Comparison of ENCODE assay signal across 1 cellular context in genomic region chr2:216619411-216620393, GRCh38.
TF ChIP-seq lines count a peak whose summit lies in the region.

No MANE protein-coding gene starts in this region.

TF ChIP-seq in HepG2, 621 proteins besides CTCF, POLR2A, EP300 and RAD21 (continued from another document and continues in another):
- TF ChIP-seq, protein P1, sequence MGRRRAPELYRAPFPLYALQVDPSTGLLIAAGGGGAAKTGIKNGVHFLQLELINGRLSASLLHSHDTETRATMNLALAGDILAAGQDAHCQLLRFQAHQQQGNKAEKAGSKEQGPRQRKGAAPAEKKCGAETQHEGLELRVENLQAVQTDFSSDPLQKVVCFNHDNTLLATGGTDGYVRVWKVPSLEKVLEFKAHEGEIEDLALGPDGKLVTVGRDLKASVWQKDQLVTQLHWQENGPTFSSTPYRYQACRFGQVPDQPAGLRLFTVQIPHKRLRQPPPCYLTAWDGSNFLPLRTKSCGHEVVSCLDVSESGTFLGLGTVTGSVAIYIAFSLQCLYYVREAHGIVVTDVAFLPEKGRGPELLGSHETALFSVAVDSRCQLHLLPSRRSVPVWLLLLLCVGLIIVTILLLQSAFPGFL (CRISPR knock-in tag; IDR thresholded peaks at IDR 0.05), result no peak
- TF ChIP-seq, protein P2, sequence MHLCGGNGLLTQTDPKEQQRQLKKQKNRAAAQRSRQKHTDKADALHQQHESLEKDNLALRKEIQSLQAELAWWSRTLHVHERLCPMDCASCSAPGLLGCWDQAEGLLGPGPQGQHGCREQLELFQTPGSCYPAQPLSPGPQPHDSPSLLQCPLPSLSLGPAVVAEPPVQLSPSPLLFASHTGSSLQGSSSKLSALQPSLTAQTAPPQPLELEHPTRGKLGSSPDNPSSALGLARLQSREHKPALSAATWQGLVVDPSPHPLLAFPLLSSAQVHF (CRISPR knock-in tag; IDR thresholded peaks at IDR 0.05), result no peak
- no peak for TF ChIP-seq HIVEP1 (CRISPR knock-in tag; IDR thresholded peaks at IDR 0.05)
- TF ChIP-seq STAG1 (CRISPR knock-in tag; IDR thresholded peaks at IDR 0.05), result no peak
- TF ChIP-seq, protein P3, sequence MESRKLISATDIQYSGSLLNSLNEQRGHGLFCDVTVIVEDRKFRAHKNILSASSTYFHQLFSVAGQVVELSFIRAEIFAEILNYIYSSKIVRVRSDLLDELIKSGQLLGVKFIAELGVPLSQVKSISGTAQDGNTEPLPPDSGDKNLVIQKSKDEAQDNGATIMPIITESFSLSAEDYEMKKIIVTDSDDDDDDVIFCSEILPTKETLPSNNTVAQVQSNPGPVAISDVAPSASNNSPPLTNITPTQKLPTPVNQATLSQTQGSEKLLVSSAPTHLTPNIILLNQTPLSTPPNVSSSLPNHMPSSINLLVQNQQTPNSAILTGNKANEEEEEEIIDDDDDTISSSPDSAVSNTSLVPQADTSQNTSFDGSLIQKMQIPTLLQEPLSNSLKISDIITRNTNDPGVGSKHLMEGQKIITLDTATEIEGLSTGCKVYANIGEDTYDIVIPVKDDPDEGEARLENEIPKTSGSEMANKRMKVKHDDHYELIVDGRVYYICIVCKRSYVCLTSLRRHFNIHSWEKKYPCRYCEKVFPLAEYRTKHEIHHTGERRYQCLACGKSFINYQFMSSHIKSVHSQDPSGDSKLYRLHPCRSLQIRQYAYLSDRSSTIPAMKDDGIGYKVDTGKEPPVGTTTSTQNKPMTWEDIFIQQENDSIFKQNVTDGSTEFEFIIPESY (CRISPR knock-in tag; IDR thresholded peaks at IDR 0.05), result no peak
- TF ChIP-seq ZNF772 (CRISPR knock-in tag; IDR thresholded peaks at IDR 0.05), result no peak
- TF ChIP-seq ZNF749 (CRISPR knock-in tag; IDR thresholded peaks at IDR 0.05; ENCODE audit: borderline replicate concordance), result no peak
- no peak for TF ChIP-seq GATAD1 (CRISPR knock-in tag; IDR thresholded peaks at IDR 0.05)
- TF ChIP-seq CREM (IDR thresholded peaks at IDR 0.05), result no peak; the same call in 1 of the 2 replicates
- TF ChIP-seq CREM (CRISPR knock-in tag; IDR thresholded peaks at IDR 0.05), result no peak
- no peak for TF ChIP-seq KLF12 (CRISPR knock-in tag; IDR thresholded peaks at IDR 0.05; ENCODE audit: borderline replicate concordance)
- TF ChIP-seq ZNF841 (CRISPR knock-in tag; IDR thresholded peaks at IDR 0.05; ENCODE audit: borderline replicate concordance), result no peak
- no peak for TF ChIP-seq NR1H2 (CRISPR knock-in tag; IDR thresholded peaks at IDR 0.05; ENCODE audit: borderline replicate concordance, low read depth)
- TF ChIP-seq ZNF839 (CRISPR knock-in tag; IDR thresholded peaks at IDR 0.05; ENCODE audit: borderline replicate concordance), result no peak
- TF ChIP-seq, protein P4, sequence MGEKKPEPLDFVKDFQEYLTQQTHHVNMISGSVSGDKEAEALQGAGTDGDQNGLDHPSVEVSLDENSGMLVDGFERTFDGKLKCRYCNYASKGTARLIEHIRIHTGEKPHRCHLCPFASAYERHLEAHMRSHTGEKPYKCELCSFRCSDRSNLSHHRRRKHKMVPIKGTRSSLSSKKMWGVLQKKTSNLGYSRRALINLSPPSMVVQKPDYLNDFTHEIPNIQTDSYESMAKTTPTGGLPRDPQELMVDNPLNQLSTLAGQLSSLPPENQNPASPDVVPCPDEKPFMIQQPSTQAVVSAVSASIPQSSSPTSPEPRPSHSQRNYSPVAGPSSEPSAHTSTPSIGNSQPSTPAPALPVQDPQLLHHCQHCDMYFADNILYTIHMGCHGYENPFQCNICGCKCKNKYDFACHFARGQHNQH (CRISPR knock-in tag; IDR thresholded peaks at IDR 0.05), result no peak
- no peak for TF ChIP-seq ONECUT2 (CRISPR knock-in tag; IDR thresholded peaks at IDR 0.05)
- TF ChIP-seq ZNF136 (CRISPR knock-in tag; IDR thresholded peaks at IDR 0.05; ENCODE audit: low read depth), result no peak
- TF ChIP-seq AGO1 (IDR thresholded peaks at IDR 0.05; ENCODE audit: low read depth, low read length, poor library complexity, severe bottlenecking), result no peak
- TF ChIP-seq, protein P5, sequence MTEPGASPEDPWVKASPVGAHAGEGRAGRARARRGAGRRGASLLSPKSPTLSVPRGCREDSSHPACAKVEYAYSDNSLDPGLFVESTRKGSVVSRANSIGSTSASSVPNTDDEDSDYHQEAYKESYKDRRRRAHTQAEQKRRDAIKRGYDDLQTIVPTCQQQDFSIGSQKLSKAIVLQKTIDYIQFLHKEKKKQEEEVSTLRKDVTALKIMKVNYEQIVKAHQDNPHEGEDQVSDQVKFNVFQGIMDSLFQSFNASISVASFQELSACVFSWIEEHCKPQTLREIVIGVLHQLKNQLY (CRISPR knock-in tag; IDR thresholded peaks at IDR 0.05), result no peak
- no peak for TF ChIP-seq ZSCAN21 (CRISPR knock-in tag; IDR thresholded peaks at IDR 0.05; ENCODE audit: borderline replicate concordance)
- TF ChIP-seq GPN1 (CRISPR knock-in tag; IDR thresholded peaks at IDR 0.05; ENCODE audit: borderline replicate concordance), result no peak
- no peak for TF ChIP-seq REXO4 (CRISPR knock-in tag; IDR thresholded peaks at IDR 0.05; ENCODE audit: borderline replicate concordance)
- TF ChIP-seq MLLT10 (CRISPR knock-in tag; IDR thresholded peaks at IDR 0.05), result no peak
- TF ChIP-seq, protein P6, sequence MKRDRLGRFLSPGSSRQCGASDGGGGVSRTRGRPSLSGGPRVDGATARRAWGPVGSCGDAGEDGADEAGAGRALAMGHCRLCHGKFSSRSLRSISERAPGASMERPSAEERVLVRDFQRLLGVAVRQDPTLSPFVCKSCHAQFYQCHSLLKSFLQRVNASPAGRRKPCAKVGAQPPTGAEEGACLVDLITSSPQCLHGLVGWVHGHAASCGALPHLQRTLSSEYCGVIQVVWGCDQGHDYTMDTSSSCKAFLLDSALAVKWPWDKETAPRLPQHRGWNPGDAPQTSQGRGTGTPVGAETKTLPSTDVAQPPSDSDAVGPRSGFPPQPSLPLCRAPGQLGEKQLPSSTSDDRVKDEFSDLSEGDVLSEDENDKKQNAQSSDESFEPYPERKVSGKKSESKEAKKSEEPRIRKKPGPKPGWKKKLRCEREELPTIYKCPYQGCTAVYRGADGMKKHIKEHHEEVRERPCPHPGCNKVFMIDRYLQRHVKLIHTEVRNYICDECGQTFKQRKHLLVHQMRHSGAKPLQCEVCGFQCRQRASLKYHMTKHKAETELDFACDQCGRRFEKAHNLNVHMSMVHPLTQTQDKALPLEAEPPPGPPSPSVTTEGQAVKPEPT (CRISPR knock-in tag; IDR thresholded peaks at IDR 0.05; ENCODE audit: low read depth), result no peak
- no peak for TF ChIP-seq POGK (CRISPR knock-in tag; conservative IDR thresholded peaks at IDR 0.05)
- no peak for TF ChIP-seq TMF1 (CRISPR knock-in tag; IDR thresholded peaks at IDR 0.05; ENCODE audit: low read depth)
- no peak for TF ChIP-seq ZSCAN9 (CRISPR knock-in tag; IDR thresholded peaks at IDR 0.05; ENCODE audit: borderline replicate concordance)
- no peak for TF ChIP-seq ZNF510 (CRISPR knock-in tag; IDR thresholded peaks at IDR 0.05; ENCODE audit: low read depth)
- TF ChIP-seq, protein P7, sequence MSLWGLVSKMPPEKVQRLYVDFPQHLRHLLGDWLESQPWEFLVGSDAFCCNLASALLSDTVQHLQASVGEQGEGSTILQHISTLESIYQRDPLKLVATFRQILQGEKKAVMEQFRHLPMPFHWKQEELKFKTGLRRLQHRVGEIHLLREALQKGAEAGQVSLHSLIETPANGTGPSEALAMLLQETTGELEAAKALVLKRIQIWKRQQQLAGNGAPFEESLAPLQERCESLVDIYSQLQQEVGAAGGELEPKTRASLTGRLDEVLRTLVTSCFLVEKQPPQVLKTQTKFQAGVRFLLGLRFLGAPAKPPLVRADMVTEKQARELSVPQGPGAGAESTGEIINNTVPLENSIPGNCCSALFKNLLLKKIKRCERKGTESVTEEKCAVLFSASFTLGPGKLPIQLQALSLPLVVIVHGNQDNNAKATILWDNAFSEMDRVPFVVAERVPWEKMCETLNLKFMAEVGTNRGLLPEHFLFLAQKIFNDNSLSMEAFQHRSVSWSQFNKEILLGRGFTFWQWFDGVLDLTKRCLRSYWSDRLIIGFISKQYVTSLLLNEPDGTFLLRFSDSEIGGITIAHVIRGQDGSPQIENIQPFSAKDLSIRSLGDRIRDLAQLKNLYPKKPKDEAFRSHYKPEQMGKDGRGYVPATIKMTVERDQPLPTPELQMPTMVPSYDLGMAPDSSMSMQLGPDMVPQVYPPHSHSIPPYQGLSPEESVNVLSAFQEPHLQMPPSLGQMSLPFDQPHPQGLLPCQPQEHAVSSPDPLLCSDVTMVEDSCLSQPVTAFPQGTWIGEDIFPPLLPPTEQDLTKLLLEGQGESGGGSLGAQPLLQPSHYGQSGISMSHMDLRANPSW (CRISPR knock-in tag; IDR thresholded peaks at IDR 0.05; ENCODE audit: borderline replicate concordance), result no peak
- TF ChIP-seq, protein P8, sequence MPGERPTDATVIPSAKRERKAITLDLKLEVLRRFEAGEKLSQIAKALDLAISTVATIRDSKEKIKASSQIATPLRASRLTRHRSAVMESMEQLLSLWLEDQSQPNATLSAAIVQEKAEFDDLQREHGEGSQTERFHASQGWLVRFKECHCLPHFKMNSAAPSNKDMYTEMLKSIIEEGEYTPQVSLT (CRISPR knock-in tag; IDR thresholded peaks at IDR 0.05; ENCODE audit: borderline replicate concordance, low read depth), result no peak
- TF ChIP-seq ZNF652 (CRISPR knock-in tag; IDR thresholded peaks at IDR 0.05; ENCODE audit: borderline replicate concordance, low read depth), result no peak
- no peak for TF ChIP-seq HNF4A (CRISPR knock-in tag; IDR thresholded peaks at IDR 0.05)
- TF ChIP-seq CAMTA2 (CRISPR knock-in tag; IDR thresholded peaks at IDR 0.05; ENCODE audit: borderline replicate concordance), result no peak
- TF ChIP-seq ZNF274 (CRISPR knock-in tag; IDR thresholded peaks at IDR 0.05), result no peak
- TF ChIP-seq HHEX (CRISPR knock-in tag; IDR thresholded peaks at IDR 0.05), result peak; percentile 85
- TF ChIP-seq, protein P9, sequence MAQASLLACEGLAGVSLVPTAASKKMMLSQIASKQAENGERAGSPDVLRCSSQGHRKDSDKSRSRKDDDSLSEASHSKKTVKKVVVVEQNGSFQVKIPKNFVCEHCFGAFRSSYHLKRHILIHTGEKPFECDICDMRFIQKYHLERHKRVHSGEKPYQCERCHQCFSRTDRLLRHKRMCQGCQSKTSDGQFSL (CRISPR knock-in tag; IDR thresholded peaks at IDR 0.05), result no peak
- TF ChIP-seq ZNF121 (CRISPR knock-in tag; IDR thresholded peaks at IDR 0.05), result no peak
- no peak for TF ChIP-seq MAX (IDR thresholded peaks at IDR 0.05)
- no peak for TF ChIP-seq ZNF3 (CRISPR knock-in tag; IDR thresholded peaks at IDR 0.05)
- TF ChIP-seq ZKSCAN5 (CRISPR knock-in tag; IDR thresholded peaks at IDR 0.05), result no peak
- no peak for TF ChIP-seq FOXP1 (IDR thresholded peaks at IDR 0.05)
- peak; percentile 44; the same call in 1 of the 2 replicates for TF ChIP-seq FOXP1 (CRISPR knock-in tag; IDR thresholded peaks at IDR 0.05)
- TF ChIP-seq, protein P10, sequence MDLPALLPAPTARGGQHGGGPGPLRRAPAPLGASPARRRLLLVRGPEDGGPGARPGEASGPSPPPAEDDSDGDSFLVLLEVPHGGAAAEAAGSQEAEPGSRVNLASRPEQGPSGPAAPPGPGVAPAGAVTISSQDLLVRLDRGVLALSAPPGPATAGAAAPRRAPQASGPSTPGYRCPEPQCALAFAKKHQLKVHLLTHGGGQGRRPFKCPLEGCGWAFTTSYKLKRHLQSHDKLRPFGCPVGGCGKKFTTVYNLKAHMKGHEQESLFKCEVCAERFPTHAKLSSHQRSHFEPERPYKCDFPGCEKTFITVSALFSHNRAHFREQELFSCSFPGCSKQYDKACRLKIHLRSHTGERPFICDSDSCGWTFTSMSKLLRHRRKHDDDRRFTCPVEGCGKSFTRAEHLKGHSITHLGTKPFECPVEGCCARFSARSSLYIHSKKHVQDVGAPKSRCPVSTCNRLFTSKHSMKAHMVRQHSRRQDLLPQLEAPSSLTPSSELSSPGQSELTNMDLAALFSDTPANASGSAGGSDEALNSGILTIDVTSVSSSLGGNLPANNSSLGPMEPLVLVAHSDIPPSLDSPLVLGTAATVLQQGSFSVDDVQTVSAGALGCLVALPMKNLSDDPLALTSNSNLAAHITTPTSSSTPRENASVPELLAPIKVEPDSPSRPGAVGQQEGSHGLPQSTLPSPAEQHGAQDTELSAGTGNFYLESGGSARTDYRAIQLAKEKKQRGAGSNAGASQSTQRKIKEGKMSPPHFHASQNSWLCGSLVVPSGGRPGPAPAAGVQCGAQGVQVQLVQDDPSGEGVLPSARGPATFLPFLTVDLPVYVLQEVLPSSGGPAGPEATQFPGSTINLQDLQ (CRISPR knock-in tag; IDR thresholded peaks at IDR 0.05), result no peak
- TF ChIP-seq WIZ (CRISPR knock-in tag; IDR thresholded peaks at IDR 0.05), result no peak
- TF ChIP-seq FOXK2 (IDR thresholded peaks at IDR 0.05), result no peak
- no peak for TF ChIP-seq GLI4 (CRISPR knock-in tag; IDR thresholded peaks at IDR 0.05; ENCODE audit: borderline replicate concordance)
- TF ChIP-seq CERS6 (CRISPR knock-in tag; IDR thresholded peaks at IDR 0.05), result no peak
- no peak for TF ChIP-seq KDM1A (CRISPR knock-in tag; IDR thresholded peaks at IDR 0.05)
- 0 out of 4 replicates have a peak, but pooled peaks have one; percentile 26 to 41 for TF ChIP-seq NR2F1 (CRISPR knock-in tag; IDR thresholded peaks at IDR 0.05)
- no peak for TF ChIP-seq ZNF317 (CRISPR knock-in tag; IDR thresholded peaks at IDR 0.05)
- no peak for TF ChIP-seq JDP2 (CRISPR knock-in tag; IDR thresholded peaks at IDR 0.05; ENCODE audit: borderline replicate concordance)
